ENCODE assay signal across 13 cellular contexts in the genomic region with DNA sequence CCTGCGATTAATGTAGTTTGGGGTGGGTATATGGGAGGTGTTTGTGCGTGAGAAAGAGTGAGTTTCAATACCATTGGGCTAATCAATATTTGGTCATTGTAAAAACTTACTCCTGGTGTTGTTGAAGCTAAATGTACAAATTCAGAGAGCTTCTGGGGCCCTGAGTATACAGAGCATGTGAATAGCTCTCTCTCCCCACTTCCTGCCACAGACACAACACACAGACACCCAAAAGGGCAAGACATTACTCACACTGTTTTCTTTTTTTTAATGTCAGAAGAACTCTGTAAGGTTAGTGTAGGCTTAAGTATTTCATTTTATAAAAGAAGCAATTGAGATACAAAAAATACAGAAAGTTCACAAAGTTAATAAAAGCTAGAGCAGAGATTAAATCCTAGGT.
DNase-seq lines count a peak whose midpoint lies in the region; ATAC-seq and TF ChIP-seq lines count a peak whose summit lies in the region.
"Had no signal": no experiment of that assay in that cellular context is flagged by ENCODE, and none has a peak within 500 bp of the region (broad histone marks: within the 10 kb centered on the region; RNA-seq: fewer than 3 reads in every experiment).

No MANE protein-coding gene starts in this region.

- H3K27me3 ChIP-seq in neuronal stem cell (ENCODE audit: control insufficient read depth in 3 of 3, insufficient read depth in 3 of 3, low read depth in 1 of 3, low read length in 3 of 3) = no peaks in the 10 kb centered on the region
- H3K27me3 ChIP-seq: cardiac muscle cell had no signal

- no peak overlapping the region for H3K4me3 ChIP-seq in cardiac fibroblast (replicated peaks in 1 of 2; ENCODE audit: low read depth in 2 of 2, low read length in 2 of 2)
- no peak overlapping the region for H3K4me3 ChIP-seq in neuronal stem cell (ENCODE audit: low read length in 2 of 2)
- H3K4me3 ChIP-seq: cardiac muscle cell had no signal

- H2BK5ac ChIP-seq in neuronal stem cell (ENCODE audit: low read length) = no peak overlapping the region

- H3K27me3 Mint-ChIP-seq in naive thymus-derived CD8-positive, alpha-beta T cell = no peaks in the 10 kb centered on the region

- H3K4me3 Mint-ChIP-seq in naive thymus-derived CD8-positive, alpha-beta T cell = peak overlapping the region in 4 of 10 donors; percentile 14 to 49 (median 43)
- H3K4me3 Mint-ChIP-seq: endodermal cell had no signal

- no peak overlapping the region for H2AK5ac ChIP-seq in neuronal stem cell (ENCODE audit: low read depth, low read length)

- DNase-seq in EL (peak; percentile 25), SK-MEL-5 (ENCODE audit: low read depth, low spot score) (peak; percentile 62), cardiac fibroblast (ENCODE audit: low read depth in 2 of 2) (peak; percentile 22 to 43), globus pallidus (ENCODE audit: low spot score) (no peak), NCI-H774 (lab: John Stamatoyannopoulos, UW) (no peak), neuronal stem cell (ENCODE audit: low spot score) (no peak), GM19240 (ENCODE audit: insufficient read length, low spot score) (no peak)
- peak in 3 of 10 donors; percentile 1 to 31 (median 20) for DNase-seq in naive thymus-derived CD8-positive, alpha-beta T cell
- DNase-seq: activated CD4-positive, alpha-beta T cell treated with anti-CD3 and anti-CD28 coated beads, Interleukin-2, amount 50 U/mL, for 1 hour; DMS79; endodermal cell; NCI-H2107 had no signal

- TF ChIP-seq CTCF in cardiac fibroblast (IDR thresholded peaks at IDR 0.05; ENCODE audit: low read depth, low read length) = no peak

- no peak overlapping the region for H2BK15ac ChIP-seq in neuronal stem cell (ENCODE audit: low read length)

- H4K8ac ChIP-seq in neuronal stem cell (ENCODE audit: low read depth, low read length) = no peak overlapping the region

- H3K27ac Mint-ChIP-seq in naive thymus-derived CD8-positive, alpha-beta T cell = peak overlapping the region in 8 of 10 donors; percentile 6 to 87 (median 40)
- H3K27ac Mint-ChIP-seq: endodermal cell had no signal

- ATAC-seq in naive thymus-derived CD8-positive, alpha-beta T cell = peak; percentile 84 to 88

- H3K36me3 Mint-ChIP-seq in naive thymus-derived CD8-positive, alpha-beta T cell = no peaks in the 10 kb centered on the region

- no peak overlapping the region for H2BK120ac ChIP-seq in neuronal stem cell (ENCODE audit: low read depth, low read length)

- no peak overlapping the region for H3K23ac ChIP-seq in neuronal stem cell (ENCODE audit: low read depth, low read length, poor library complexity)

- in situ Hi-C loops in SK-MEL-5 (cut with HindIII; ENCODE audit: low pct_unique_long_range_greater_than_20kb, low sequenced_read_pairs) = no loop called here

- H3K14ac ChIP-seq in neuronal stem cell (ENCODE audit: low read length) = no peak overlapping the region

- no peak overlapping the region for H3K4ac ChIP-seq in neuronal stem cell (ENCODE audit: low read length)

- no peak overlapping the region for H4K91ac ChIP-seq in neuronal stem cell (ENCODE audit: low read depth, low read length, poor library complexity)

- no peak overlapping the region for H2BK12ac ChIP-seq in neuronal stem cell (ENCODE audit: low read length)

- H3K79me1 ChIP-seq in neuronal stem cell (ENCODE audit: low read depth, low read length) = no peaks in the 10 kb centered on the region

- no peak overlapping the region for H3K4me2 ChIP-seq in neuronal stem cell (ENCODE audit: insufficient read depth, low read length, poor library complexity, severe bottlenecking)

- H3K36me3 ChIP-seq in neuronal stem cell (replicated peaks in 1 of 2; ENCODE audit: control insufficient read depth in 2 of 2, insufficient read depth in 2 of 2, low read length in 2 of 2) = no peaks in the 10 kb centered on the region
- H3K36me3 ChIP-seq: cardiac muscle cell had no signal

- no peak overlapping the region for H2AFZ ChIP-seq in neuronal stem cell (ENCODE audit: low read length)

- H3K9ac ChIP-seq in neuronal stem cell (ENCODE audit: low read depth, low read length, poor library complexity) = no peak overlapping the region

- no peaks in the 10 kb centered on the region for H3K4me1 ChIP-seq in neuronal stem cell (ENCODE audit: control insufficient read depth in 2 of 2, insufficient read depth in 1 of 2, low read depth in 1 of 2, low read length in 2 of 2)

- peaks cover 0 to 9% (median 0%) of the 10 kb centered on the region in 9 donors for H3K9me3 Mint-ChIP-seq in naive thymus-derived CD8-positive, alpha-beta T cell
- H3K9me3 Mint-ChIP-seq: endodermal cell had no signal

- no peak overlapping the region for H3K27ac ChIP-seq in neuronal stem cell (replicated peaks; ENCODE audit: low read length)
- H3K27ac ChIP-seq: cardiac muscle cell had no signal

- no peaks in the 10 kb centered on the region for H3K9me3 ChIP-seq in neuronal stem cell (replicated peaks in 1 of 2; ENCODE audit: control insufficient read depth in 2 of 2, insufficient read depth in 1 of 2, low read depth in 1 of 2, low read length in 2 of 2)

- peaks cover 0 to 13% (median 2%) of the 10 kb centered on the region in 4 donors for H3K4me1 Mint-ChIP-seq in naive thymus-derived CD8-positive, alpha-beta T cell
- H3K4me1 Mint-ChIP-seq: endodermal cell had no signal

- WGBS in neuronal stem cell (ENCODE audit: extremely low coverage in 2 of 2, insufficient read length in 2 of 2, insufficient replicate concordance in 1 of 2), 2 donors = no CpG with 5 or more reads among the region's 2 CpGs

- no peak overlapping the region for H3K18ac ChIP-seq in neuronal stem cell (ENCODE audit: low read length)

- POLR2A ChIA-PET in naive thymus-derived CD8-positive, alpha-beta T cell (lab: Charles Lee) = no interaction called here

Comparison
In these comparisons a context has a peak if more than half of its experiments do, and no peak if none do; other contexts are left out.
1. DNase-seq: peak in EL (single experiment), SK-MEL-5 (single experiment) and cardiac fibroblast (2 of 2); none in globus pallidus (single experiment), NCI-H774 (single experiment), neuronal stem cell (single experiment) and GM19240 (single experiment).